In the genomic region with DNA sequence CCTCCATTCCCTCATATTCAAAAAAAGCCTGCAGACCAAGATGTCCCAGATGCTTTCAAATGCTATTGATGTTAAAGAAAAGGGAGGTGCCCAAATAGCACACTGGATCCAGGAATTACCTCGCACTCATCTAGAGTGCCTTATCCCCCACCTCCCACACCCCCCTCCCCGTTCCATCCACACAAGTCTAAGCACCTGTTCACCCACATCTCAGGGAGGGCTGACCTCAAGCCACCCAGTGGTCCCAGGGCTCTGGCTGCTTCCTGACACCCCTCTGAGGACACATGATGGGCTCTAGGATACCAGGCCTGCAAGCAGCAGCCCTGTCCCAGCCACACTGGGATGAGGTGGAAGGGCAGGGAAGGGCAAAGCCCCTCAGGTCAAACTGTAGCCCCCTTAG, we compare ENCODE assay signal across 20 cellular contexts. TPM values are rescaled to one million over a fixed set of nuclear protein-coding genes. Genes with fewer than 3 reads are reported as not detected.
"Had no signal": no experiment of that assay in that cellular context is flagged by ENCODE, and none has a peak within 500 bp of the region (broad histone marks: within the 10 kb centered on the region; RNA-seq: fewer than 3 reads in every experiment).

No MANE protein-coding gene starts in this region.

- H3K4me3 ChIP-seq: mucosa of descending colon, spleen, thoracic aorta, upper lobe of right lung had no signal

- DNase-seq: activated CD4-positive, alpha-beta T cell treated with anti-CD3 and anti-CD28 coated beads, Interleukin-2, amount 50 U/mL, for 4 hours; activated CD8-positive, alpha-beta memory T cell treated with anti-CD3 and anti-CD28 coated beads for 24 hours; activated CD8-positive, alpha-beta memory T cell treated with anti-CD3 and anti-CD28 coated beads, Interleukin-2, amount 50 U/mL, for 4 hours; activated naive CD4-positive, alpha-beta T cell; activated naive CD8-positive, alpha-beta T cell treated with anti-CD3 and anti-CD28 coated beads for 36 hours; activated T-cell treated with anti-CD3 and anti-CD28 coated beads, Interleukin-2, amount 50 U/mL, for 24 hours; effector memory CD4-positive, alpha-beta T cell; foreskin melanocyte; hippocampal formation; mucosa of descending colon; naive B cell; retina; spleen; stimulated activated CD4-positive, alpha-beta T cell treated with anti-CD3 and anti-CD28 coated beads, Interleukin-4, amount 100 ng/mL, for 1 hour; stimulated activated naive CD4-positive, alpha-beta T cell; T-helper 1 cell; upper lobe of right lung had no signal

- ATAC-seq: activated T-helper 17 cell treated with anti-CD3 and anti-CD28 coated beads, Interleukin-2, amount 50 U/mL, for 72 hours; mucosa of descending colon; upper lobe of right lung had no signal

- H3K27ac ChIP-seq: spleen, thoracic aorta, upper lobe of right lung had no signal

- H3K27me3 ChIP-seq: upper lobe of right lung had no signal

- H3K4me1 ChIP-seq: upper lobe of right lung had no signal

- H3K9me3 ChIP-seq: mucosa of descending colon, spleen, thoracic aorta, upper lobe of right lung had no signal

- H3K36me3 ChIP-seq: spleen, thoracic aorta, upper lobe of right lung had no signal

RNA-seq across cellular contexts. Expression of a gene that starts 4.8 kb away (rescaled TPM):
- total RNA-seq: activated naive CD8-positive, alpha-beta T cell treated with anti-CD3 and anti-CD28 coated beads for 36 hours; activated T-helper 17 cell treated with anti-CD3 and anti-CD28 coated beads, Interleukin-2, amount 50 U/mL, for 72 hours had no signal
- polyA plus RNA-seq: neural cell had no signal
